ENCODE assay signal across 1 cellular context in the genomic region with DNA sequence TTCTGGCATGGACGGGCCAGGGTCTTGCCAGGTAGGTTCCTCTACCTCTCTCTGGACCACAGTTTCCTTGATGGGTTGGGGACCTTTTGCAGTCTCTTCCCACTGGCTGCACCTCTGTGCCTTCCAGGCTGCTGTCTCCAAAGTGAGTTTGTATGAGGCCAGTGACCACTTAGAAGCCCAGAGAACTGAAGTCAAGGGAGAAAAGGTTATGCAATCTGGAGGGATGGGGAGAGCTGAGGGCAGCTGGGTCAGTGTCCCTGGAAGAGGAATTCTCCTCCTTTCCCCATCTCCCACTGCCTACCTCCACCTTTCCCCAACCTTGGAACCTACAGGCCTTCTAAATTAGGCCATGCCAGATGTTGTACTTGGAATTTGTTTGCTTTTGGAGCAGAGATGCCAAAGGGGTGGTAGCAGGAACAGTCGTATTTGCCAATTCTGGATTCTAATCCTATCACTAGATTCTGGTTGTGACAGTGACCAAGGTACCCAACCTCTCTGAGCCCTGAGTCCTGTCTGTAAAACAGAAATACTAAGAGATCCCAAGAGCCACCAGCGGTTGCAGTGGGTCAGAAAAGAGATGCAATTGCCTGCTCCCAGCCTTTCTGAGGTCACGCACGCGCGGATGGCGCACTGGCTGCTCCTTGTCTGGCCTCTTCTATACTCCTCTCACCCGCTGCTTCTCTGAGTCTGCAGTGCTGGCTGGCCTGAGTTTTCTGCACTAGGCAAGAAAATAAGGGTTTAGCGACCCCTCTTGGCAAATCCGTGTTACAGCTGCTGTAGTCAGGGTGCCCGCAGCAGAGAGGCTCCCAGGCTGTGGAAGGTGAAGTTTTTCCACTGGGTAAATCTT.
TF ChIP-seq lines count a peak whose summit lies in the region.

No MANE protein-coding gene starts in this region.

TF ChIP-seq in GM12878, 131 proteins besides CTCF, POLR2A, EP300 and RAD21:
- TF ChIP-seq CREB1 (IDR thresholded peaks at IDR 0.05; ENCODE audit: low read depth) (no peak), SMC3 (IDR thresholded peaks at IDR 0.05; ENCODE audit: borderline replicate concordance, low read length) (peak; percentile 63; the same call in 1 of the 2 replicates), ZNF622 (IDR thresholded peaks at IDR 0.05) (no peak)
- TF ChIP-seq, protein P1, sequence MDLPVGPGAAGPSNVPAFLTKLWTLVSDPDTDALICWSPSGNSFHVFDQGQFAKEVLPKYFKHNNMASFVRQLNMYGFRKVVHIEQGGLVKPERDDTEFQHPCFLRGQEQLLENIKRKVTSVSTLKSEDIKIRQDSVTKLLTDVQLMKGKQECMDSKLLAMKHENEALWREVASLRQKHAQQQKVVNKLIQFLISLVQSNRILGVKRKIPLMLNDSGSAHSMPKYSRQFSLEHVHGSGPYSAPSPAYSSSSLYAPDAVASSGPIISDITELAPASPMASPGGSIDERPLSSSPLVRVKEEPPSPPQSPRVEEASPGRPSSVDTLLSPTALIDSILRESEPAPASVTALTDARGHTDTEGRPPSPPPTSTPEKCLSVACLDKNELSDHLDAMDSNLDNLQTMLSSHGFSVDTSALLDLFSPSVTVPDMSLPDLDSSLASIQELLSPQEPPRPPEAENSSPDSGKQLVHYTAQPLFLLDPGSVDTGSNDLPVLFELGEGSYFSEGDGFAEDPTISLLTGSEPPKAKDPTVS (IDR thresholded peaks at IDR 0.05; ENCODE audit: low read depth, low read length): no peak
- TF ChIP-seq, protein P2, sequence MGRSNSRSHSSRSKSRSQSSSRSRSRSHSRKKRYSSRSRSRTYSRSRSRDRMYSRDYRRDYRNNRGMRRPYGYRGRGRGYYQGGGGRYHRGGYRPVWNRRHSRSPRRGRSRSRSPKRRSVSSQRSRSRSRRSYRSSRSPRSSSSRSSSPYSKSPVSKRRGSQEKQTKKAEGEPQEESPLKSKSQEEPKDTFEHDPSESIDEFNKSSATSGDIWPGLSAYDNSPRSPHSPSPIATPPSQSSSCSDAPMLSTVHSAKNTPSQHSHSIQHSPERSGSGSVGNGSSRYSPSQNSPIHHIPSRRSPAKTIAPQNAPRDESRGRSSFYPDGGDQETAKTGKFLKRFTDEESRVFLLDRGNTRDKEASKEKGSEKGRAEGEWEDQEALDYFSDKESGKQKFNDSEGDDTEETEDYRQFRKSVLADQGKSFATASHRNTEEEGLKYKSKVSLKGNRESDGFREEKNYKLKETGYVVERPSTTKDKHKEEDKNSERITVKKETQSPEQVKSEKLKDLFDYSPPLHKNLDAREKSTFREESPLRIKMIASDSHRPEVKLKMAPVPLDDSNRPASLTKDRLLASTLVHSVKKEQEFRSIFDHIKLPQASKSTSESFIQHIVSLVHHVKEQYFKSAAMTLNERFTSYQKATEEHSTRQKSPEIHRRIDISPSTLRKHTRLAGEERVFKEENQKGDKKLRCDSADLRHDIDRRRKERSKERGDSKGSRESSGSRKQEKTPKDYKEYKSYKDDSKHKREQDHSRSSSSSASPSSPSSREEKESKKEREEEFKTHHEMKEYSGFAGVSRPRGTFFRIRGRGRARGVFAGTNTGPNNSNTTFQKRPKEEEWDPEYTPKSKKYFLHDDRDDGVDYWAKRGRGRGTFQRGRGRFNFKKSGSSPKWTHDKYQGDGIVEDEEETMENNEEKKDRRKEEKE (IDR thresholded peaks at IDR 0.05): no peak
- TF ChIP-seq, protein P3, sequence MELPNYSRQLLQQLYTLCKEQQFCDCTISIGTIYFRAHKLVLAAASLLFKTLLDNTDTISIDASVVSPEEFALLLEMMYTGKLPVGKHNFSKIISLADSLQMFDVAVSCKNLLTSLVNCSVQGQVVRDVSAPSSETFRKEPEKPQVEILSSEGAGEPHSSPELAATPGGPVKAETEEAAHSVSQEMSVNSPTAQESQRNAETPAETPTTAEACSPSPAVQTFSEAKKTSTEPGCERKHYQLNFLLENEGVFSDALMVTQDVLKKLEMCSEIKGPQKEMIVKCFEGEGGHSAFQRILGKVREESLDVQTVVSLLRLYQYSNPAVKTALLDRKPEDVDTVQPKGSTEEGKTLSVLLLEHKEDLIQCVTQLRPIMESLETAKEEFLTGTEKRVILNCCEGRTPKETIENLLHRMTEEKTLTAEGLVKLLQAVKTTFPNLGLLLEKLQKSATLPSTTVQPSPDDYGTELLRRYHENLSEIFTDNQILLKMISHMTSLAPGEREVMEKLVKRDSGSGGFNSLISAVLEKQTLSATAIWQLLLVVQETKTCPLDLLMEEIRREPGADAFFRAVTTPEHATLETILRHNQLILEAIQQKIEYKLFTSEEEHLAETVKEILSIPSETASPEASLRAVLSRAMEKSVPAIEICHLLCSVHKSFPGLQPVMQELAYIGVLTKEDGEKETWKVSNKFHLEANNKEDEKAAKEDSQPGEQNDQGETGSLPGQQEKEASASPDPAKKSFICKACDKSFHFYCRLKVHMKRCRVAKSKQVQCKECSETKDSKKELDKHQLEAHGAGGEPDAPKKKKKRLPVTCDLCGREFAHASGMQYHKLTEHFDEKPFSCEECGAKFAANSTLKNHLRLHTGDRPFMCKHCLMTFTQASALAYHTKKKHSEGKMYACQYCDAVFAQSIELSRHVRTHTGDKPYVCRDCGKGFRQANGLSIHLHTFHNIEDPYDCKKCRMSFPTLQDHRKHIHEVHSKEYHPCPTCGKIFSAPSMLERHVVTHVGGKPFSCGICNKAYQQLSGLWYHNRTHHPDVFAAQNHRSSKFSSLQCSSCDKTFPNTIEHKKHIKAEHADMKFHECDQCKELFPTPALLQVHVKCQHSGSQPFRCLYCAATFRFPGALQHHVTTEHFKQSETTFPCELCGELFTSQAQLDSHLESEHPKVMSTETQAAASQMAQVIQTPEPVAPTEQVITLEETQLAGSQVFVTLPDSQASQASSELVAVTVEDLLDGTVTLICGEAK (IDR thresholded peaks at IDR 0.05; ENCODE audit: borderline replicate concordance): no peak
